Comparison of ENCODE assay signal across 6 cellular contexts in genomic region chr3:29167180-29167579, GRCh38.
"Had no signal": no experiment of that assay in that cellular context is flagged by ENCODE, and none has a peak within 500 bp of the region (broad histone marks: within the 10 kb centered on the region; RNA-seq: fewer than 3 reads in every experiment).

No MANE protein-coding gene starts in this region.

- H3K27ac ChIP-seq: KMS-11 had no signal

- H3K4me3 ChIP-seq: GM23338 had no signal

- H3K9ac ChIP-seq: KMS-11 had no signal

- H3K4me2 ChIP-seq: GM23338, KMS-11 had no signal

- DNase-seq: H9, HFFc6, KBM-7 had no signal

- H2AFZ ChIP-seq: GM23338 had no signal

- ATAC-seq: GM23338, HCT116 had no signal
